12 cellular contexts compared by ENCODE assay signal in the genomic region with DNA sequence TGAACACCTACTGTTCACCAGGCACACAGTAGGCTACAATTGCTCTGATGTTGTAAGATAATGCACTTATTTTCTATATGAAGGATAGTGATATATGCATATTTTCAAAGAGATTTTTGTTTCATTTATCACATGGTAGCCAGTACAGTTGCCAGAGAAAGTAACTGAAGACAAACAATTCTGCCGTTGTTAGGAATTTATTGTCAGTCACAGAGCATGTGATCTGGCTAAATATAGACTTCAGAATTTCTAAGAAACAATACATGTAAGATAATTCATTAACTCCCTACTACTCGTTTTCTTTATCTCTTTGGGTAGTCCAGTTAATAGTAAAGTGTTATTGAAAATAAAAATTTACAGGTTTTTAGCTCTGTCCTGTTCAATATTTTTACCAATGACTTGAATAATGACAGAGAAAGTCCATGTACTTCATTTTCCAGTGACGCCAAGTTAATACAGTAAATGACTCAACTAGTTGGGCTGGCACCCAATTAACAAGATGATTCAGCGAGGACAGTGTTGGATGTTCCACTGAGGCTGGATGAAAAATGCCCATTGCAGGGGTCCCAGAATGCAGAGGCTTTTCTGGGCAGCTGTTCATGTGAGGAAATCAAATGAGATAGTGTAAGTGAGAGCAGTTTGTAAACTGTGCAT. TPM values are rescaled to one million over a fixed set of nuclear protein-coding genes. Genes with fewer than 3 reads are reported as not detected.
DNase-seq lines count a peak whose midpoint lies in the region; ATAC-seq and TF ChIP-seq lines count a peak whose summit lies in the region.
"Had no signal": no experiment of that assay in that cellular context is flagged by ENCODE, and none has a peak within 500 bp of the region (broad histone marks: within the 10 kb centered on the region; RNA-seq: fewer than 3 reads in every experiment).

No MANE protein-coding gene starts in this region.

- no peaks in the 10 kb centered on the region for H3K36me3 Mint-ChIP-seq in type B pancreatic cell
- H3K36me3 Mint-ChIP-seq: activated naive CD4-positive, alpha-beta T cell treated with anti-CD3 and anti-CD28 coated beads, Interleukin-2, amount 10 ng/mL, durations not matched to agents 7 days and 5 days; stimulated activated effector memory CD8-positive, alpha-beta T cell treated with anti-CD3 and anti-CD28 coated beads, Interleukin-12 subunit alpha, Interleukin-12 subunit beta, amount 100 ng/mL, for 72 hours had no signal

- H3K9me3 ChIP-seq in left ventricle myocardium inferior (replicated peaks) (no peaks in the 10 kb centered on the region), prostate gland (no peaks in the 10 kb centered on the region), A673 (ENCODE audit: low read depth, low read length, poor library complexity, severe bottlenecking) (no peaks in the 10 kb centered on the region)

- DNase-seq in left ventricle myocardium inferior (no peak), left ventricle myocardium superior (no peak), foreskin melanocyte (peak; percentile 93), type B pancreatic cell (ENCODE audit: extremely low spot score, unreplicated experiment) (no peak), prostate gland (ENCODE audit: low spot score) (no peak), A673 (ENCODE audit: low spot score) (no peak)
- DNase-seq: activated CD4-positive, alpha-beta T cell treated with anti-CD3 and anti-CD28 coated beads for 36 hours; activated naive CD4-positive, alpha-beta T cell treated with anti-CD3 and anti-CD28 coated beads, Interleukin-2, amount 10 ng/mL, durations not matched to agents 7 days and 5 days had no signal

- peak overlapping the region; percentile 44 for H3K4me3 Mint-ChIP-seq in type B pancreatic cell
- H3K4me3 Mint-ChIP-seq: activated CD4-positive, alpha-beta T cell treated with anti-CD3 and anti-CD28 coated beads for 36 hours; activated naive CD4-positive, alpha-beta T cell treated with anti-CD3 and anti-CD28 coated beads, Interleukin-2, amount 10 ng/mL, durations not matched to agents 7 days and 5 days; stimulated activated effector memory CD8-positive, alpha-beta T cell treated with anti-CD3 and anti-CD28 coated beads, Interleukin-12 subunit alpha, Interleukin-12 subunit beta, amount 100 ng/mL, for 72 hours had no signal

- intact Hi-C loops in left ventricle myocardium inferior (cut with micrococcal nuclease) (no loop called here), left ventricle myocardium superior (cut with micrococcal nuclease) (no loop called here), prostate gland (cut with DNase I) (loop anchor here (5.0 to 10.0 kb wide), 3 partner anchors 37 to 930 kb away; a partner anchor contains a TSS), A673 (cut with micrococcal nuclease; ENCODE audit: unreplicated experiment) (loop anchor here (5.0 kb wide), 1 partner anchor 37 kb away; a partner anchor contains a TSS)

- ATAC-seq in left ventricle myocardium superior (no peak), GM18868 (IDR thresholded peaks at IDR 0.05; ENCODE audit: unreplicated experiment) (no peak)
- ATAC-seq: activated CD4-positive, alpha-beta T cell treated with anti-CD3 and anti-CD28 coated beads for 36 hours; stimulated activated effector memory CD8-positive, alpha-beta T cell treated with anti-CD3 and anti-CD28 coated beads, Interleukin-12 subunit alpha, Interleukin-12 subunit beta, amount 100 ng/mL, for 72 hours had no signal

- no TSS peak for BruUV-seq in A673 (replicated peaks; lab: Mats Ljungman, UMichigan)

- no peaks in the 10 kb centered on the region for H3K9me3 Mint-ChIP-seq in type B pancreatic cell
- H3K9me3 Mint-ChIP-seq: activated naive CD4-positive, alpha-beta T cell treated with anti-CD3 and anti-CD28 coated beads, Interleukin-2, amount 10 ng/mL, durations not matched to agents 7 days and 5 days; stimulated activated effector memory CD8-positive, alpha-beta T cell treated with anti-CD3 and anti-CD28 coated beads, Interleukin-12 subunit alpha, Interleukin-12 subunit beta, amount 100 ng/mL, for 72 hours had no signal

- WGBS in prostate gland = 16% methylated on average over 4 of the region's 4 CpGs

- no peak for TF ChIP-seq POLR2A in prostate gland (IDR thresholded peaks at IDR 0.05)

- POLR2A ChIA-PET in A673 (lab: Charles Lee; ENCODE audit: low non-redundant PET) = interaction anchor here (0.6 kb wide), 1 partner anchor 151 kb away, joined by 11 read pairs; no protein-coding TSS in a partner anchor

- H3K27ac Mint-ChIP-seq in type B pancreatic cell = peak overlapping the region; percentile 1
- H3K27ac Mint-ChIP-seq: activated CD4-positive, alpha-beta T cell treated with anti-CD3 and anti-CD28 coated beads for 36 hours; activated naive CD4-positive, alpha-beta T cell treated with anti-CD3 and anti-CD28 coated beads, Interleukin-2, amount 10 ng/mL, durations not matched to agents 7 days and 5 days had no signal

- peaks cover 50% of the 10 kb centered on the region for H3K4me1 ChIP-seq in left ventricle myocardium inferior
- no peaks in the 10 kb centered on the region for H3K4me1 ChIP-seq in prostate gland (replicated peaks)
- H3K4me1 ChIP-seq in A673 (ENCODE audit: insufficient read depth, low read length, poor library complexity, severe bottlenecking) = peaks cover 16% of the 10 kb centered on the region

- H3K36me3 ChIP-seq in left ventricle myocardium inferior (no peaks in the 10 kb centered on the region), prostate gland (no peaks in the 10 kb centered on the region), A673 (ENCODE audit: insufficient read depth, low read length, poor library complexity, severe bottlenecking) (no peaks in the 10 kb centered on the region)
- H3K36me3 ChIP-seq: BLaER1 treated with 17β-estradiol and CSF1 and Interleukin-3, amounts not matched to agents 10 nM and 100 nM had no signal

- H3K4me1 Mint-ChIP-seq in type B pancreatic cell (ENCODE audit: unreplicated experiment) = peaks cover 9% of the 10 kb centered on the region

- H3K4me3 ChIP-seq in left ventricle myocardium inferior (no peak overlapping the region), prostate gland (no peak overlapping the region), A673 (ENCODE audit: low read depth, low read length, poor library complexity, severe bottlenecking) (no peak overlapping the region)
- H3K4me3 ChIP-seq: BLaER1 treated with 17β-estradiol and CSF1 and Interleukin-3, amounts not matched to agents 10 nM and 100 nM had no signal

- TF ChIP-seq CTCF in left ventricle myocardium inferior (IDR thresholded peaks at IDR 0.05; ENCODE audit: borderline replicate concordance) (no peak), type B pancreatic cell (conservative IDR thresholded peaks at IDR 0.05) (no peak), prostate gland (IDR thresholded peaks at IDR 0.05) (no peak), A673 (conservative IDR thresholded peaks at IDR 0.05; ENCODE audit: low read depth, low read length) (no peak)

- H3K27me3 ChIP-seq in left ventricle myocardium inferior (ENCODE audit: low read depth) (peaks cover 45% of the 10 kb centered on the region), prostate gland (replicated peaks; ENCODE audit: insufficient read depth) (no peaks in the 10 kb centered on the region), A673 (replicated peaks; ENCODE audit: insufficient read depth, low read depth, low read length, poor library complexity) (peaks cover 9% of the 10 kb centered on the region)

- H3K27me3 Mint-ChIP-seq in type B pancreatic cell = peaks cover 36% of the 10 kb centered on the region

- H3K27ac ChIP-seq in left ventricle myocardium inferior (replicated peaks) = peak overlapping the region; percentile 97
- H3K27ac ChIP-seq in angular gyrus (ENCODE audit: low read depth, low read length) = peak overlapping the region; percentile 60
- H3K27ac ChIP-seq in prostate gland = no peak overlapping the region
- no peak overlapping the region for H3K27ac ChIP-seq in A673 (ENCODE audit: low read depth, low read length, poor library complexity, severe bottlenecking)
- H3K27ac ChIP-seq: BLaER1 treated with 17β-estradiol and CSF1 and Interleukin-3, amounts not matched to agents 10 nM and 100 nM had no signal

- CTCF ChIA-PET in A673 (lab: Charles Lee) = no interaction called here

RNA-seq across cellular contexts. Expression of a gene that starts 35.6 kb away (rescaled TPM):
- total RNA-seq in left ventricle myocardium inferior (17.6 TPM), left ventricle myocardium superior (17.9 TPM), type B pancreatic cell (ENCODE audit: low replicate concordance) (0.31 and 0.60 TPM in 2 replicates), prostate gland (1 to 10 TPM in 1 of 2 donors, under 1 TPM in 1; 0.59 to 5.2 TPM), A673 (2021) (0.43 and 0.48 TPM in 2 replicates)

Comparison
In these comparisons a context has a peak if more than half of its experiments do, and no peak if none do; other contexts are left out.
1. H3K27ac ChIP-seq: peak in left ventricle myocardium inferior (single experiment) and angular gyrus (single experiment); none in prostate gland (0 of 2) and A673 (single experiment).
2. intact Hi-C loops: an anchor here in prostate gland (5.0 to 10.0 kb wide) and A673 (5.0 kb wide); none called in left ventricle myocardium inferior and left ventricle myocardium superior.